In the genomic region with DNA sequence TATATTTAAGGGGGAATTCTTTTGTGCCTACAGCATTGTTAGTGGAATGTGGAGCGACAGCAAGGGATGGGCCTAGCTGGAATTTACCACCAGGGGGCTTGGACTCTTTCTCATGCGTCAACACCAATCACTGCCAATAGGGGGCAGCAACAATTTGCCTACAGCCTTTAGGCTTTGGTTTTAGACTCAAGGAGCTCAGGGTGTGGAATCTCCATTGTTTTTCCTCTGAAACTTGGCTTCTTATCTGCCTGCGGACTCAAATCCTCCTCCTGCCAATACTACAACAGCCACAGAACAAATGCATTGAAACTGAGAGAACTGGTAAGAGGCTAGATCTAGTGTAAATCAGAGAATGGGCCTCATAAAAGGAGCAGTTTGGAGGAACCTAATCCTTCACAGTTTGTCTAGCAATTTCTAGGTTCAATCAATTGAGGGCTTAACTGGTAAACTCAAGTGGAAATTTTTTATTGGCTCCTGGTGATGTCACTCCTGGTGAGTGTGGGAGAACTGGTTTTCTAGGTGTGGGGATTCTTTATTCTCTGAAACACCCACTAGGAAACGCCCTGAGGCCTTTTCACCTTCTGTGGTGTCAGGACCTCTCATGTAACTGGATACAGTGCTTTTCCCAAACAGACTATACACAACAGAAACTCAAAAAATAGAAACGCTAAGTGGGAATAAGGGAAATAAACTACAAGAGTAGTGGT, we compare ENCODE assay signal across 8 cellular contexts. TPM values are rescaled to one million over a fixed set of nuclear protein-coding genes. Genes with fewer than 3 reads are reported as not detected.
A peak's percentile ranks its signal among the peaks of the same experiment; 100 is the strongest.
DNase-seq lines count a peak whose midpoint lies in the region; ATAC-seq and TF ChIP-seq lines count a peak whose summit lies in the region.

No MANE protein-coding gene starts in this region.

- ATAC-seq in HG02840 (IDR thresholded peaks at IDR 0.05; ENCODE audit: low FRiP score, unreplicated experiment), result peak; percentile 34
- ATAC-seq in left lobe of liver, result peak; percentile 95
- no peak for ATAC-seq in HG02981 (IDR thresholded peaks at IDR 0.05; ENCODE audit: unreplicated experiment)

- peak overlapping the region in 1 of 2 donors; percentile 24 for H3K27ac ChIP-seq in coronary artery

- DNase-seq in COR-L47 (lab: John Stamatoyannopoulos, UW), result peak; percentile 41
- DNase-seq in NCI-H446 (lab: John Stamatoyannopoulos, UW), result peak; percentile 33 to 89
- peak; percentile 64 for DNase-seq in activated CD4-positive, CD25-positive, alpha-beta regulatory T cell treated with anti-CD3 and anti-CD28 coated beads, Interleukin-2, amount 50 U/mL, for 16 hours (ENCODE audit: low read depth, low spot score)
- DNase-seq in coronary artery (ENCODE audit: low spot score), result no peak
- DNase-seq in left lobe of liver (ENCODE audit: low spot score), result peak; percentile 60
- DNase-seq in stimulated activated CD4-positive, alpha-beta T cell treated with anti-CD3 and anti-CD28 coated beads, Interleukin-4, amount 100 ng/mL, for 48 hours (ENCODE audit: low read depth in 2 of 2), result peak; percentile 59 to 68

- TF ChIP-seq CTCF in coronary artery (IDR thresholded peaks at IDR 0.05), result peak; percentile 45

- H3K4me3 ChIP-seq in coronary artery, result no peak overlapping the region

RNA-seq across cellular contexts. Expression of a gene that starts 27.9 kb away (rescaled TPM):
- 442 TPM for total RNA-seq in left lobe of liver

RNA-seq across cellular contexts. Expression of a gene that starts 40.6 kb away (rescaled TPM):
- 0.20 TPM for total RNA-seq in left lobe of liver
